In the genomic region with DNA sequence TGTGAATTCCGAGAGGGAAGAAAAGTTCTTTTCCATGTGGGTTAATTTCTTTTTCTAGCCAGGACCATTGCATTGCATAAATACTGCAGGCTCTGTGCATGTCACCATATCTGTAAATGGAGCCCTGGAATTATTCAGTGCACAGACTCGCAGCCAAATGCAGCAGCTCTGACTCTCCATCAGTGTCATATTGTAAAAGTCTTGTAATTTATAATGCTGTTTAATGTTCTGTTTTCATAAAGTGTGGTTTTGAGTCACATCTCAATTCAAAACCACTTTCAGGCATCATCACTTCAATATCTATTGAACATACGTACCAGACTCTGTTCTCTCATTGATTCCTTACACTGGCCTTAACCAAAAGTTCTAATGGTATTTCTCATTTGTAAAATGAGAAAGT, we compare ENCODE assay signal across 15 cellular contexts.
DNase-seq lines count a peak whose midpoint lies in the region; ATAC-seq and TF ChIP-seq lines count a peak whose summit lies in the region.
"Had no signal": no experiment of that assay in that cellular context is flagged by ENCODE, and none has a peak within 500 bp of the region (broad histone marks: within the 10 kb centered on the region; RNA-seq: fewer than 3 reads in every experiment).

No MANE protein-coding gene starts in this region.

- no peak overlapping the region for H3K4me3 Mint-ChIP-seq in activated T-helper 17 cell treated with anti-CD3 and anti-CD28 coated beads, Interleukin-2, amount 50 U/mL, for 72 hours
- H3K4me3 Mint-ChIP-seq in CD8-positive, alpha-beta T cell, result no peak overlapping the region
- H3K4me3 Mint-ChIP-seq: activated naive CD8-positive, alpha-beta T cell treated with anti-CD3 and anti-CD28 coated beads, Interleukin-2, amount 10 ng/mL, durations not matched to agents 7 days and 5 days; naive thymus-derived CD8-positive, alpha-beta T cell had no signal

- intact Hi-C loops in CD8-positive, alpha-beta T cell (cut with DNase I, micrococcal nuclease), result no loop called here

- peak; percentile 13 for DNase-seq in AG09309 (ENCODE audit: low read depth)
- DNase-seq in GM04504 (ENCODE audit: low read depth), result peak; percentile 10
- DNase-seq in iris pigment epithelial cell (ENCODE audit: low read depth), result peak; percentile 20
- no peak for DNase-seq in MV-4-11 (lab: John Stamatoyannopoulos, UW)
- no peak for DNase-seq in CD8-positive, alpha-beta T cell
- DNase-seq: activated naive CD8-positive, alpha-beta T cell treated with anti-CD3 and anti-CD28 coated beads, Interleukin-2, amount 10 ng/mL, durations not matched to agents 7 days and 5 days; lower lobe of right lung; naive thymus-derived CD8-positive, alpha-beta T cell; NCI-H2081 treated with DMSO at 0.1 percent for 48 hours; NCI-H69 had no signal

- ATAC-seq in activated T-helper 17 cell treated with anti-CD3 and anti-CD28 coated beads, Interleukin-2, amount 50 U/mL, for 72 hours (replicated peaks), result peak; percentile 71
- ATAC-seq in CD8-positive, alpha-beta T cell, result no peak
- ATAC-seq in HG03432 (IDR thresholded peaks at IDR 0.05; ENCODE audit: unreplicated experiment), result no peak
- no peak for ATAC-seq in GM21529 (IDR thresholded peaks at IDR 0.05; ENCODE audit: unreplicated experiment)
- ATAC-seq: gastroesophageal sphincter; lower lobe of right lung; naive thymus-derived CD8-positive, alpha-beta T cell had no signal

- no peaks in the 10 kb centered on the region for H3K36me3 Mint-ChIP-seq in activated T-helper 17 cell treated with anti-CD3 and anti-CD28 coated beads, Interleukin-2, amount 50 U/mL, for 72 hours (ENCODE audit: low read depth)
- no peaks in the 10 kb centered on the region for H3K36me3 Mint-ChIP-seq in CD8-positive, alpha-beta T cell

- no peak for TF ChIP-seq CTCF in AG09309 (IDR thresholded peaks at IDR 0.05; ENCODE audit: control insufficient read depth, insufficient read depth, low read depth, low read length, missing control alignments)
- TF ChIP-seq CTCF in CD8-positive, alpha-beta T cell (IDR thresholded peaks at IDR 0.05), result no peak

- CTCF ChIA-PET in CD8-positive, alpha-beta T cell (lab: Charles Lee), result interaction anchor here (1.0 to 1.4 kb wide), 2 partner anchors 55 to 86 kb away, joined by 3 to 4 read pairs; no protein-coding TSS in a partner anchor

- no peak overlapping the region for H3K27ac ChIP-seq in CD8-positive, alpha-beta T cell (ENCODE audit: low read depth, low read length)
- H3K27ac ChIP-seq: BLaER1 treated with 17β-estradiol and CSF1 and Interleukin-3, amounts not matched to agents 10 nM and 100 nM; gastroesophageal sphincter; lower lobe of right lung had no signal

- no peak overlapping the region for H3K4me3 ChIP-seq in AG09309 (ENCODE audit: control insufficient read depth, low read depth, low read length)
- no peak overlapping the region for H3K4me3 ChIP-seq in CD8-positive, alpha-beta T cell (ENCODE audit: low read depth, low read length)
- H3K4me3 ChIP-seq: BLaER1 treated with 17β-estradiol and CSF1 and Interleukin-3, amounts not matched to agents 10 nM and 100 nM; gastroesophageal sphincter; lower lobe of right lung had no signal

- H3K4me1 Mint-ChIP-seq in activated T-helper 17 cell treated with anti-CD3 and anti-CD28 coated beads, Interleukin-2, amount 50 U/mL, for 72 hours, result peaks cover 15% of the 10 kb centered on the region
- peaks cover 33% of the 10 kb centered on the region for H3K4me1 Mint-ChIP-seq in CD8-positive, alpha-beta T cell (ENCODE audit: low read depth)

- peak overlapping the region; percentile 31 for H3K27ac Mint-ChIP-seq in activated T-helper 17 cell treated with anti-CD3 and anti-CD28 coated beads, Interleukin-2, amount 50 U/mL, for 72 hours
- no peak overlapping the region for H3K27ac Mint-ChIP-seq in CD8-positive, alpha-beta T cell
- H3K27ac Mint-ChIP-seq: activated naive CD8-positive, alpha-beta T cell treated with anti-CD3 and anti-CD28 coated beads, Interleukin-2, amount 10 ng/mL, durations not matched to agents 7 days and 5 days had no signal

- H3K36me3 ChIP-seq in CD8-positive, alpha-beta T cell (ENCODE audit: insufficient read depth, low read length), result no peaks in the 10 kb centered on the region
- H3K36me3 ChIP-seq: BLaER1 treated with 17β-estradiol and CSF1 and Interleukin-3, amounts not matched to agents 10 nM and 100 nM; gastroesophageal sphincter; lower lobe of right lung had no signal

- H3K27me3 Mint-ChIP-seq in activated T-helper 17 cell treated with anti-CD3 and anti-CD28 coated beads, Interleukin-2, amount 50 U/mL, for 72 hours, result no peaks in the 10 kb centered on the region
- no peaks in the 10 kb centered on the region for H3K27me3 Mint-ChIP-seq in CD8-positive, alpha-beta T cell (ENCODE audit: low read depth)
- H3K27me3 Mint-ChIP-seq: activated naive CD8-positive, alpha-beta T cell treated with anti-CD3 and anti-CD28 coated beads, Interleukin-2, amount 10 ng/mL, durations not matched to agents 7 days and 5 days; naive thymus-derived CD8-positive, alpha-beta T cell had no signal

- no peaks in the 10 kb centered on the region for H3K9me3 ChIP-seq in CD8-positive, alpha-beta T cell (ENCODE audit: low read length)
- H3K9me3 ChIP-seq: gastroesophageal sphincter, lower lobe of right lung had no signal

- H3K9me3 Mint-ChIP-seq in activated T-helper 17 cell treated with anti-CD3 and anti-CD28 coated beads, Interleukin-2, amount 50 U/mL, for 72 hours, result peaks cover 6% of the 10 kb centered on the region
- H3K9me3 Mint-ChIP-seq in CD8-positive, alpha-beta T cell, result peaks cover 10% of the 10 kb centered on the region

- H3K4me1 ChIP-seq in CD8-positive, alpha-beta T cell (ENCODE audit: insufficient read depth, low read length), result peaks cover 4% of the 10 kb centered on the region
- H3K4me1 ChIP-seq: gastroesophageal sphincter, lower lobe of right lung had no signal

- no peaks in the 10 kb centered on the region for H3K27me3 ChIP-seq in CD8-positive, alpha-beta T cell (ENCODE audit: insufficient read depth, low read length)
- H3K27me3 ChIP-seq: BLaER1 treated with 17β-estradiol and CSF1 and Interleukin-3, amounts not matched to agents 10 nM and 100 nM; gastroesophageal sphincter had no signal

- POLR2A ChIA-PET in CD8-positive, alpha-beta T cell (lab: Charles Lee), result interaction anchor here (0.6 kb wide), 1 partner anchor 163 kb away, joined by 4 read pairs; no protein-coding TSS in a partner anchor

Comparison
In these comparisons a context has a peak if more than half of its experiments do, and no peak if none do; other contexts are left out.
1. DNase-seq: peak in AG09309 (single experiment), GM04504 (single experiment) and iris pigment epithelial cell (single experiment); none in MV-4-11 (single experiment) and CD8-positive, alpha-beta T cell (0 of 7).